Comparison of ENCODE assay signal across 23 cellular contexts in the genomic region with DNA sequence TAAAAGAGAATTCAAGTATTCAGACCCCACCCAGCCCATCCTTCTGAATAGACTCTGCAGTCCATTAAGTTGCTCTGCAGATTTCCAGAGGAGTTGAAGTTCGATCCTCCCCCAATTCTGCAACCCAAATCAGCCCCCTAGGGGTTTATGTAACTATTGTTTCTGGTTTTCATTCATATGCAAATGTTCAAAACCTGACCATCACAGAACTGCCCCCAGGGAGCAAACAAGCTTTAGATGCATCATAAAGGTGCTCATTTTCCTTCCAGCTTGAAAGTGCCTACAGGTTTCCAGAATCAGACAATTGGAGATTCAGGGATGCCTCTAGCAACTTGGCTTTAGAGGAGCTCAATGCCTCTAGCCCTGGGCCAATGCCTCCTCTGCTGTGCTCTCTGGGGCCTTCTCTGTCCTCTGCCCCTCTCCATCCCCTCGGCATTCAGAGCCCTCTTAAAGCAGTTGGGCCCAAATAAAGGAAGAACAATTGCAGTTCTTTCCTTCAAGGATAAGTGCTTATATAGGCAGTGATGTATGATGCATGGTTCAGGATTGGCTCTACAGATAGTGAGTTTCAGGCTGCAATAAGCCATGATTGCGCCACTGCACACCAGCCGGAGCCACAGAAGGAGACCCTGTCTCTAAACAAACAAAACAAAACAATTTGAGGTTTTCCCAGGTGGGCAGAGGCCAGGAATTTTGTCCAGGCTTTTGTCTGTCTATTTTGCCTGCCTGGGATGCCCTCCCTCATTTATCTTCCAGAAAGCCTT. TPM values are rescaled to one million over a fixed set of nuclear protein-coding genes. Genes with fewer than 3 reads are reported as not detected.
DNase-seq lines count a peak whose midpoint lies in the region; ATAC-seq, FAIRE-seq and TF ChIP-seq lines count a peak whose summit lies in the region.
"Had no signal": no experiment of that assay in that cellular context is flagged by ENCODE, and none has a peak within 500 bp of the region (broad histone marks: within the 10 kb centered on the region; RNA-seq: fewer than 3 reads in every experiment).

No MANE protein-coding gene starts in this region.

- H4K91ac ChIP-seq in H1 (replicated peaks; ENCODE audit: insufficient read length, low read length), result no peak overlapping the region

- H3K27me3 ChIP-seq in H1 (replicated peaks in 1 of 4; ENCODE audit: control insufficient read depth in 3 of 4, extremely low read depth in 1 of 4, insufficient read depth in 3 of 4, low read length in 3 of 4) (peaks cover 56 to 84% (median 75%) of the 10 kb centered on the region in 4 experiments), sigmoid colon (no peaks in the 10 kb centered on the region)
- H3K27me3 ChIP-seq: breast epithelium, esophagus squamous epithelium, heart left ventricle, right lobe of liver, vagina had no signal

- ATAC-seq in GM21529 (IDR thresholded peaks at IDR 0.05; ENCODE audit: unreplicated experiment) (peak; percentile 58), HG03175 (IDR thresholded peaks at IDR 0.05; ENCODE audit: unreplicated experiment) (peak; percentile 51)
- no peak for ATAC-seq in stimulated activated naive CD8-positive, alpha-beta T cell treated with anti-CD3 and anti-CD28 coated beads, Interleukin-15, amount 100 ng/mL, for 72 hours
- ATAC-seq: activated T-cell treated with anti-CD3 and anti-CD28 coated beads, Interleukin-2, amount 50 U/mL, for 4 hours; CD8-positive, alpha-beta T cell; heart left ventricle; right lobe of liver had no signal

- no peak overlapping the region for H2AFZ ChIP-seq in H1 (ENCODE audit: low read length)

- intact Hi-C loops in sigmoid colon (cut with DNase I), result no loop called here

- TF ChIP-seq EP300 in H1 (IDR thresholded peaks at IDR 0.05; ENCODE audit: borderline replicate concordance in 1 of 2, low read depth in 2 of 2, low read length in 2 of 2) (peak in 1 of 2 experiments; percentile 64; a peak in 1 of 3 replicates), sigmoid colon (IDR thresholded peaks at IDR 0.05) (no peak)

- no peak overlapping the region for H3K14ac ChIP-seq in H1 (ENCODE audit: insufficient read length)

- TF ChIP-seq CTCF in GM12865 (IDR thresholded peaks at IDR 0.05; ENCODE audit: insufficient read depth, low read depth, low read length, missing control alignments) (no peak), H1 (IDR thresholded peaks at IDR 0.05; ENCODE audit: control extremely low read depth in 1 of 3, insufficient read depth in 1 of 3, low read depth in 1 of 3, low read length in 3 of 3) (no peak), foreskin fibroblast (IDR thresholded peaks at IDR 0.05; ENCODE audit: low read depth, low read length) (no peak), sigmoid colon (IDR thresholded peaks at IDR 0.05) (no peak)

- H3K4me3 ChIP-seq in GM12865 (ENCODE audit: low read depth, low read length), result no peak overlapping the region
- peak overlapping the region in 1 of 4 experiments; percentile 9; a peak in 2 of 8 replicates for H3K4me3 ChIP-seq in H1 (ENCODE audit: extremely low read depth in 1 of 4, insufficient read depth in 2 of 4, low read depth in 3 of 4, low read length in 4 of 4)
- H3K4me3 ChIP-seq in foreskin fibroblast (ENCODE audit: low read depth in 1 of 2, low read length in 2 of 2), result no peak overlapping the region
- no peak overlapping the region for H3K4me3 ChIP-seq in sigmoid colon
- H3K4me3 ChIP-seq: breast epithelium, esophagus squamous epithelium, heart left ventricle, right lobe of liver, vagina had no signal

- no peaks in the 10 kb centered on the region for H3K79me2 ChIP-seq in H1 (ENCODE audit: control insufficient read depth in 1 of 2, insufficient read depth in 2 of 2, low read length in 2 of 2)

- H3K18ac ChIP-seq in H1 (ENCODE audit: extremely low read depth, low read length), result peak overlapping the region; percentile 55; the same call in 1 of the 2 replicates

- H2BK120ac ChIP-seq in H1 (replicated peaks; ENCODE audit: low read depth, low read length), result no peak overlapping the region

- H3K9ac ChIP-seq in H1 (replicated peaks in 1 of 4; ENCODE audit: extremely low read depth in 1 of 4, low read depth in 3 of 4, low read length in 3 of 4), result no peak overlapping the region

- H3K9me3 Mint-ChIP-seq in stimulated activated naive CD8-positive, alpha-beta T cell treated with anti-CD3 and anti-CD28 coated beads, Interleukin-15, amount 100 ng/mL, for 72 hours, result no peaks in the 10 kb centered on the region
- H3K9me3 Mint-ChIP-seq: activated T-cell treated with anti-CD3 and anti-CD28 coated beads, Interleukin-2, amount 50 U/mL, for 4 hours; CD8-positive, alpha-beta T cell had no signal

- CTCF ChIA-PET in H1 (lab: Charles Lee; ENCODE audit: partially characterized antibody), result interaction anchor here (0.9 to 2.0 kb wide), 4 partner anchors 7 to 115 kb away, joined by 3 to 8 read pairs (median 4); no protein-coding TSS in a partner anchor

- H3K27ac ChIP-seq in H1 (ENCODE audit: low read depth, low read length) (no peak overlapping the region), sigmoid colon (no peak overlapping the region)
- H3K27ac ChIP-seq: breast epithelium, esophagus squamous epithelium, heart left ventricle, right lobe of liver, vagina had no signal

- H3K4me2 ChIP-seq in H1 (ENCODE audit: insufficient read depth in 1 of 2, low read depth in 2 of 2, low read length in 2 of 2), result peak overlapping the region; percentile 47 to 79

- H3K4me1 ChIP-seq in H1 (replicated peaks in 1 of 4; ENCODE audit: control insufficient read depth in 3 of 4, insufficient read depth in 4 of 4, low read length in 3 of 4) (peaks cover 4 to 17% (median 14%) of the 10 kb centered on the region in 4 experiments), sigmoid colon (no peaks in the 10 kb centered on the region)
- H3K4me1 ChIP-seq: breast epithelium, esophagus squamous epithelium, heart left ventricle, right lobe of liver, vagina had no signal

- no peak overlapping the region for H3K4me3 Mint-ChIP-seq in stimulated activated naive CD8-positive, alpha-beta T cell treated with anti-CD3 and anti-CD28 coated beads, Interleukin-15, amount 100 ng/mL, for 72 hours
- H3K4me3 Mint-ChIP-seq: activated naive CD8-positive, alpha-beta T cell; activated T-cell treated with anti-CD3 and anti-CD28 coated beads, Interleukin-2, amount 50 U/mL, for 4 hours; CD8-positive, alpha-beta T cell had no signal

- no peak overlapping the region for H4K5ac ChIP-seq in H1 (ENCODE audit: insufficient read length, low read depth, low read length)

- H3K79me1 ChIP-seq in H1 (ENCODE audit: low read depth, low read length), result no peaks in the 10 kb centered on the region

- peaks cover 2% of the 10 kb centered on the region; the same call in 1 of the 2 replicates for H3K23me2 ChIP-seq in H1 (ENCODE audit: low read depth, low read length)

- no peaks in the 10 kb centered on the region for H3K27me3 Mint-ChIP-seq in stimulated activated naive CD8-positive, alpha-beta T cell treated with anti-CD3 and anti-CD28 coated beads, Interleukin-15, amount 100 ng/mL, for 72 hours
- H3K27me3 Mint-ChIP-seq: activated naive CD8-positive, alpha-beta T cell had no signal

- no peak overlapping the region for H2BK20ac ChIP-seq in H1 (ENCODE audit: low read length)

- peaks cover 7 to 8% of the 10 kb centered on the region in 2 experiments for H4K20me1 ChIP-seq in H1 (replicated peaks in 1 of 2; ENCODE audit: control insufficient read depth in 1 of 2, insufficient read depth in 2 of 2, low read length in 2 of 2)

- H2BK5ac ChIP-seq in H1 (ENCODE audit: low read depth, low read length), result no peak overlapping the region

- no peak overlapping the region for H2BK12ac ChIP-seq in H1 (ENCODE audit: low read depth, low read length)

- peak; percentile 6 to 20; a peak in 1 of 4 replicates for TF ChIP-seq RAD21 in H1 (IDR thresholded peaks at IDR 0.05 in 1 of 2, conservative IDR thresholded peaks at IDR 0.05 in 1 of 2; ENCODE audit: low read depth in 2 of 2, low read length in 2 of 2)

- H3K4ac ChIP-seq in H1 (replicated peaks; ENCODE audit: insufficient read length, low read depth, low read length), result no peak overlapping the region

- FAIRE-seq in H1 (lab: Jason Lieb, UNC), result peak; percentile 98
- FAIRE-seq: TTC549 had no signal

- H3K9me3 ChIP-seq in H1 (ENCODE audit: insufficient read depth in 2 of 2, low read depth in 1 of 2, low read length in 1 of 2) (no peaks in the 10 kb centered on the region), sigmoid colon (no peaks in the 10 kb centered on the region)
- H3K9me3 ChIP-seq: breast epithelium, esophagus squamous epithelium, heart left ventricle, right lobe of liver, vagina had no signal

- no peak for TF ChIP-seq POLR2A in H1 (IDR thresholded peaks at IDR 0.05; ENCODE audit: control extremely low read depth in 1 of 2, low read depth in 2 of 2, low read length in 2 of 2)
- TF ChIP-seq POLR2A in sigmoid colon (IDR thresholded peaks at IDR 0.05), result no peak

- H3K56ac ChIP-seq in H1 (replicated peaks; ENCODE audit: insufficient read length, low read depth, low read length), result no peak overlapping the region

- POLR2A ChIA-PET in H1 (lab: Charles Lee; ENCODE audit: partially characterized antibody), result interaction anchor here (1.3 to 2.5 kb wide), 6 partner anchors 8 to 110 kb away, joined by 3 to 8 read pairs (median 6); a partner anchor contains a TSS

- 40% methylated on average over 4 of the region's 4 CpGs; no CpG with 5 or more reads in 1 of the 2 experiments for WGBS in H1 (ENCODE audit: extremely low coverage in 1 of 2, insufficient coverage in 1 of 2, insufficient read length in 1 of 2, insufficient replicate concordance in 2 of 2, low coverage in 1 of 2, low lambda C conversion rate in 2 of 2, missing lambda C conversion rate in 1 of 2), 2 experiments
- WGBS in sigmoid colon, 2 donors, result 87 to 88% methylated on average over 4 of the region's 4 CpGs

- H3K27ac Mint-ChIP-seq in stimulated activated naive CD8-positive, alpha-beta T cell treated with anti-CD3 and anti-CD28 coated beads, Interleukin-15, amount 100 ng/mL, for 72 hours, result no peak overlapping the region
- H3K27ac Mint-ChIP-seq: activated naive CD8-positive, alpha-beta T cell; CD8-positive, alpha-beta T cell had no signal

- DNase-seq in GM12865 (ENCODE audit: low read depth), result peak; percentile 28
- DNase-seq in H1 (ENCODE audit: low read depth in 1 of 2, low spot score in 2 of 2), result peak; percentile 63 to 85
- no peak for DNase-seq in stimulated activated naive CD8-positive, alpha-beta T cell treated with anti-CD3 and anti-CD28 coated beads, Interleukin-15, amount 100 ng/mL, for 72 hours
- DNase-seq in foreskin fibroblast, result no peak
- no peak for DNase-seq in hippocampal formation (lab: John Stamatoyannopoulos, UW)
- DNase-seq in sigmoid colon, result no peak
- DNase-seq: ACHN; activated CD4-positive, alpha-beta T cell treated with anti-CD3 and anti-CD28 coated beads, Interleukin-2, amount 50 U/mL, for 48 hours; activated T-cell treated with anti-CD3 and anti-CD28 coated beads, Interleukin-2, amount 50 U/mL, for 4 hours; CD8-positive, alpha-beta T cell; esophagus squamous epithelium; heart left ventricle; MV-4-11; NCI-H774; right lobe of liver had no signal

- no peak overlapping the region for H2BK15ac ChIP-seq in H1 (ENCODE audit: low read length)

- H4K8ac ChIP-seq in H1 (ENCODE audit: extremely low read depth, insufficient read depth, low read length), result no peak overlapping the region

- H3K23ac ChIP-seq in H1 (ENCODE audit: insufficient read length), result no peak overlapping the region

- no peak overlapping the region for H2AK5ac ChIP-seq in H1 (ENCODE audit: low read depth, low read length)

- H3K36me3 ChIP-seq in H1 (ENCODE audit: control insufficient read depth in 2 of 4, insufficient read depth in 4 of 4, low read length in 3 of 4) (no peaks in the 10 kb centered on the region), sigmoid colon (no peaks in the 10 kb centered on the region)
- H3K36me3 ChIP-seq: breast epithelium, esophagus squamous epithelium, heart left ventricle, right lobe of liver, vagina had no signal

- H3K4me1 Mint-ChIP-seq in stimulated activated naive CD8-positive, alpha-beta T cell treated with anti-CD3 and anti-CD28 coated beads, Interleukin-15, amount 100 ng/mL, for 72 hours, result no peaks in the 10 kb centered on the region

RNA-seq across cellular contexts. Expression of a gene that starts 23.5 kb away (rescaled TPM):
- 1.4 and 1.6 TPM in 2 replicates for total RNA-seq in H1 (2021; fragmentation: NEBNext Ultra II Directional; extraction: Animal tissue kit (Norgen Biotek cat#: 25700))
- polyA plus RNA-seq in H1 (2011; rRNA removed) (0.89 and 1.9 TPM in 2 replicates), sigmoid colon (under 1 TPM in 1 of 3 donors, not detected in 2; 0.99 TPM)
- 2.2 TPM for polyA plus RNA-seq in H1 (2011; cell fraction: cytosol; rRNA removed)
- polyA plus RNA-seq in H1 (2011; cell fraction: nucleus; rRNA removed), result 1.7 TPM
- 0.44 to 1.1 TPM (median 0.52 TPM) in 4 replicates for polyA plus RNA-seq in H1 (2012, experiment 1 of 2)
- 2.2 TPM for polyA plus RNA-seq in H1 (2012, experiment 2 of 2)
- polyA plus RNA-seq in H1 (2013, experiment 1 of 2), result 2.4 TPM
- polyA plus RNA-seq in H1 (2013, experiment 2 of 2), result 2.1 TPM
- polyA minus RNA-seq in H1 (2011; rRNA and poly(A)+ RNA removed), result 0.66 TPM in 1 of 2 replicates, not detected in the other
- not detected for polyA minus RNA-seq in H1 (2011; cell fraction: cytosol; rRNA and poly(A)+ RNA removed)
- not detected for polyA minus RNA-seq in H1 (2011; cell fraction: nucleus; rRNA and poly(A)+ RNA removed)
- 1 to 10 TPM in 1 of 4 donors, not detected in 3; 4.6 TPM for total RNA-seq in sigmoid colon
- total RNA-seq: Daoy, heart left ventricle, osteoblast, right lobe of liver had no signal
- polyA plus RNA-seq: heart left ventricle had no signal

Comparison
In these comparisons a context has a peak if more than half of its experiments do, and no peak if none do; other contexts are left out.
1. DNase-seq: peak in GM12865 (single experiment) and H1 (2 of 2); none in stimulated activated naive CD8-positive, alpha-beta T cell treated with anti-CD3 and anti-CD28 coated beads, Interleukin-15, amount 100 ng/mL, for 72 hours (0 of 2), foreskin fibroblast (0 of 2), hippocampal formation (0 of 2) and sigmoid colon (single experiment).